9 cellular contexts compared by ENCODE assay signal in genomic region chr9:98168952-98169488, GRCh38. TPM values are rescaled to one million over a fixed set of nuclear protein-coding genes. Genes with fewer than 3 reads are reported as not detected.
A peak's percentile ranks its signal among the peaks of the same experiment; 100 is the strongest.
DNase-seq lines count a peak whose midpoint lies in the region; ATAC-seq and TF ChIP-seq lines count a peak whose summit lies in the region.
"Had no signal": no experiment of that assay in that cellular context is flagged by ENCODE, and none has a peak within 500 bp of the region (broad histone marks: within the 10 kb centered on the region; RNA-seq: fewer than 3 reads in every experiment).

No MANE protein-coding gene starts in this region.

- H3K9me2 ChIP-seq in OCI-LY7 (ENCODE audit: insufficient read depth, low read length): no peaks in the 10 kb centered on the region

- H3K9me3 ChIP-seq in OCI-LY7 (ENCODE audit: low read length): no peaks in the 10 kb centered on the region

- no peak overlapping the region for H3K4me2 ChIP-seq in OCI-LY7 (ENCODE audit: low read length)

- peak overlapping the region in 3 of 5 experiments; percentile 32 to 83 (median 65) for H3K27ac Mint-ChIP-seq in brain
- H3K27ac Mint-ChIP-seq: activated naive CD8-positive, alpha-beta T cell had no signal

- peaks cover 28% of the 10 kb centered on the region for H3K4me1 Mint-ChIP-seq in brain

- no peaks in the 10 kb centered on the region for H3K36me3 ChIP-seq in OCI-LY7 (ENCODE audit: insufficient read depth, low read length)

- no peaks in the 10 kb centered on the region for H4K20me1 ChIP-seq in OCI-LY7 (ENCODE audit: insufficient read depth, low read length)

- CTCF ChIA-PET in OCI-LY7 (lab: Charles Lee; ENCODE audit: unreplicated experiment): no interaction called here

- peaks cover 0 to 2% (median 0%) of the 10 kb centered on the region in 5 experiments for H3K9me3 Mint-ChIP-seq in brain

- no peak overlapping the region for H2AFZ ChIP-seq in OCI-LY7 (ENCODE audit: low read length)

- TF ChIP-seq CTCF in OCI-LY7 (conservative IDR thresholded peaks at IDR 0.05; ENCODE audit: low read length) (no peak), brain (conservative IDR thresholded peaks at IDR 0.05) (no peak)

- H3K27me3 Mint-ChIP-seq in brain: peaks cover 3% of the 10 kb centered on the region
- H3K27me3 Mint-ChIP-seq: activated naive CD8-positive, alpha-beta T cell had no signal

- POLR2A ChIA-PET in OCI-LY7 (lab: Charles Lee): interaction anchor here (0.6 kb wide), 1 partner anchor 89 kb away, joined by 3 read pairs; no protein-coding TSS in a partner anchor

- peak; percentile 58 for DNase-seq in activated naive CD4-positive, alpha-beta T cell treated with Interleukin-2 at 50 U/mL for 16 hours
- DNase-seq in activated naive CD4-positive, alpha-beta T cell treated with anti-CD3 and anti-CD28 coated beads, Interleukin-2, amount 50 U/mL, for 16 hours: no peak
- DNase-seq in OCI-LY7 (ENCODE audit: low spot score) (peak; percentile 18), mucosa of gallbladder (ENCODE audit: low spot score) (peak; percentile 56), pons (ENCODE audit: low spot score) (no peak), hippocampal formation (lab: John Stamatoyannopoulos, UW) (no peak)

- no peak overlapping the region for H3K4me3 ChIP-seq in OCI-LY7 (ENCODE audit: low read depth, low read length, poor library complexity, severe bottlenecking)

- no peak overlapping the region for H3K27ac ChIP-seq in OCI-LY7 (ENCODE audit: low read depth, low read length, poor library complexity, severe bottlenecking)

- ATAC-seq in HG02870 (IDR thresholded peaks at IDR 0.05; ENCODE audit: unreplicated experiment): peak; percentile 100

- intact Hi-C loops in OCI-LY7 (cut with micrococcal nuclease; ENCODE audit: unreplicated experiment): no loop called here

- peaks cover 7% of the 10 kb centered on the region for H3K4me1 ChIP-seq in OCI-LY7 (ENCODE audit: insufficient read depth, low read length, poor library complexity, severe bottlenecking)

- H3K4me3 Mint-ChIP-seq in brain: no peak overlapping the region

- no peaks in the 10 kb centered on the region for H3K79me2 ChIP-seq in OCI-LY7 (ENCODE audit: insufficient read depth, low read depth, low read length)

- H3K36me3 Mint-ChIP-seq in brain: no peaks in the 10 kb centered on the region
- H3K36me3 Mint-ChIP-seq: activated naive CD8-positive, alpha-beta T cell had no signal

- no TSS peak for BruUV-seq in OCI-LY7 (replicated peaks; lab: Mats Ljungman, UMichigan)

RNA-seq across cellular contexts. Expression of gene CORO2A, which starts 23.4 kb away (rescaled TPM):
- total RNA-seq in OCI-LY7 (2014; rRNA removed; shearing (Covaris generic)): 1.8 and 2.2 TPM in 2 replicates
- 3.2 and 3.9 TPM in 2 replicates for total RNA-seq in OCI-LY7 (2022)
- polyA plus RNA-seq in brain (ENCODE audit: insufficient read depth, low read depth, low replicate concordance): 4.4 TPM
- 129 TPM for total RNA-seq in mucosa of gallbladder

RNA-seq across cellular contexts. Expression of gene TRIM14, which starts 50.0 kb away (rescaled TPM):
- total RNA-seq in OCI-LY7 (2014; rRNA removed; shearing (Covaris generic)): 18.4 and 21.4 TPM in 2 replicates
- total RNA-seq in OCI-LY7 (2022) (26.0 and 31.2 TPM in 2 replicates), mucosa of gallbladder (44.4 TPM)
- polyA plus RNA-seq in brain (ENCODE audit: insufficient read depth, low read depth, low replicate concordance): 2.5 TPM

Comparison
In these comparisons a context has a peak if more than half of its experiments do, and no peak if none do; other contexts are left out.
1. DNase-seq: peak in activated naive CD4-positive, alpha-beta T cell treated with Interleukin-2 at 50 U/mL for 16 hours (single experiment), OCI-LY7 (single experiment) and mucosa of gallbladder (single experiment); none in activated naive CD4-positive, alpha-beta T cell treated with anti-CD3 and anti-CD28 coated beads, Interleukin-2, amount 50 U/mL, for 16 hours (single experiment), pons (single experiment) and hippocampal formation (0 of 2).
2. RNA of gene CORO2A, which starts 23.4 kb away (total RNA-seq): 129 TPM in mucosa of gallbladder (single experiment); 1.8 to 3.9 TPM in OCI-LY7; every median in the first group is over 10 times any median in the second.